In the genomic region with DNA sequence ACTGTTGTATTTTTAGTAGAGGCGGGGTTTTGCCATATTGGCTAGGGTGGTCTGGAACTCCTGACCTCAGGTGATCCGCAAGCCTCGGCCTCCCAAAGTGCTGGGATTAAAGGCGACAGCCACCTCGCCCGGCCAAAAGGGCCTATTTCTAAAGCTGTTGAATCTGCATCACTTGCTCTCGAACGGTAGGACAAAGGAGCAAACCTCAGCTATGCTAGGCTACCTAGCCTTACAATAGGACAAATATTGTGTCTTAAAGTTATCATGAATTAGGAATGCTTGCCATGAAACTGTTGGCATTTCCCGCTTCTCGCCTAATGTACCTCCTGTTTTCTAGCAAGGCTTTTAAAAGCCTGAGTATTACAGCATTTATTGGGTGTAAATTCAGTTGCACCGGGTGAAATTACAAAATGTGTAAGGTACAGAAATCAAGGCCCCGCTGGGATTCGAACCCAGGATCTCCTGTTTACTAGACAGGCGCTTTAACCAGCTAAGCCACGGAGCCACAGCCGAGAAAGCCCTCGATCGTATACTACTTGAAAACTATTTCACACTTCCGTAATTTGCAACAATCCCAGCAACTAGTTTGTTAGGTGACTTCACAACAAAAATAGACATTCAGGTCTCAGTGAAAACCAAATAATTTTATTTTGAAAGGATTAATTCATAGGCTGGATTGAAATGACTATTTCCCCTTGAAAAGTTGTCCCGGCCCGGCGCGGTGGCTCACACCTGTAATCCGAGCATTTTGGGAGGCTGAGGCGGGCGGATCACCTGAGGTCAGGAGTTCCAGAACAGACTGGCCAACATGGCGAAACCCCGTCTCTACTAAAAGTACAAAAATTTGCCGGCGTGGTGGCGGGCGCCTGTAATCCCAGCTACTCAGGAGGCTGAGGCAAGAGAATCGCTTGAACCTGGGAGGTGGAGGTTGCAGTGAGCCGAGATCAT, we compare ENCODE assay signal across 8 cellular contexts.
DNase-seq lines count a peak whose midpoint lies in the region; ATAC-seq, FAIRE-seq and TF ChIP-seq lines count a peak whose summit lies in the region.

No MANE protein-coding gene starts in this region.

- H3K4me3 ChIP-seq in A549 = peak overlapping the region; percentile 29; the same call in 2 of the 3 replicates

- CTCF ChIA-PET in A549 (lab: Yijun Ruan, JAX) = interaction anchor here (0.9 kb wide), 1 partner anchor 8 kb away, joined by 3 read pairs; no protein-coding TSS in a partner anchor

- WGBS in A549 (ENCODE audit: missing lambda C conversion rate) = 27% methylated on average over 30 of the region's 34 CpGs

- ATAC-seq in A549 (peak; percentile 66 to 69), HG02798 (IDR thresholded peaks at IDR 0.05; ENCODE audit: poor library complexity, unreplicated experiment) (no peak), Right ventricle myocardium superior (ENCODE audit: poor library complexity) (no peak)

- POLR2A ChIA-PET in A549 (lab: Yijun Ruan, JAX) = interaction anchor here (0.9 kb wide), 1 partner anchor 12 kb away, joined by 4 read pairs; no protein-coding TSS in a partner anchor

- TF ChIP-seq CTCF in A549 (IDR thresholded peaks at IDR 0.05) (no peak), GM20000 (IDR thresholded peaks at IDR 0.05; ENCODE audit: extremely low read depth, missing control alignments) (no peak)

- no peak for TF ChIP-seq RAD21 in A549 (conservative IDR thresholded peaks at IDR 0.05 in 1 of 2, IDR thresholded peaks at IDR 0.05 in 1 of 2)

- H3K4me1 ChIP-seq in A549 = peaks cover 10% of the 10 kb centered on the region; the same call in 2 of the 3 replicates

- H3K4me2 ChIP-seq in A549 = peak overlapping the region; percentile 62

- FAIRE-seq in A549 (lab: Jason Lieb, UNC) = no peak

- intact Hi-C loops in Right ventricle myocardium superior (cut with DNase I) = no loop called here

- no peaks in the 10 kb centered on the region for H3K9me3 ChIP-seq in A549

- TF ChIP-seq EP300 in A549 (IDR thresholded peaks at IDR 0.05) = no peak

- TF ChIP-seq POLR2A in A549 (IDR thresholded peaks at IDR 0.05; ENCODE audit: low read length) = no peak

- H3K27ac ChIP-seq in A549 = peak overlapping the region in 1 of 2 experiments; percentile 39; a peak in 1 of 6 replicates

- DNase-seq in A549 (ENCODE audit: low read depth in 1 of 2, low spot score in 1 of 2) = peak; percentile 80 to 93
- DNase-seq in GM20000 (ENCODE audit: low spot score) = peak; percentile 43
- peak; percentile 94 for DNase-seq in NCI-H69 (lab: John Stamatoyannopoulos, UW)
- peak; percentile 28 to 35 for DNase-seq in activated CD4-positive, alpha-beta T cell treated with anti-CD3 and anti-CD28 coated beads, Interleukin-2, amount 50 U/mL, for 4 hours
- peak; percentile 69 for DNase-seq in fibroblast of gingiva (ENCODE audit: low read depth)
- DNase-seq in stimulated activated CD4-positive, alpha-beta T cell treated with anti-CD3 and anti-CD28 coated beads, Interleukin-4, amount 100 ng/mL, for 4 hours = peak; percentile 43 to 49
- DNase-seq in Right ventricle myocardium superior = no peak

TF ChIP-seq in A549, 52 proteins besides CTCF, POLR2A, EP300 and RAD21 (continues in another document):
- TF ChIP-seq POLR2AphosphoS2 (conservative IDR thresholded peaks at IDR 0.05; ENCODE audit: low read length) (no peak), FOSB (CRISPR knock-in tag; IDR thresholded peaks at IDR 0.05) (no peak), NR3C1 (IDR thresholded peaks at IDR 0.05) (no peak), KDM5A (IDR thresholded peaks at IDR 0.05) (no peak), SREBF2 (IDR thresholded peaks at IDR 0.05) (peak; percentile 66), NPAS2 (CRISPR knock-in tag; IDR thresholded peaks at IDR 0.05; ENCODE audit: borderline replicate concordance) (no peak), RARB (CRISPR knock-in tag; IDR thresholded peaks at IDR 0.05) (0 out of 2 replicates have a peak, but pooled peaks have one; percentile 24), EHMT2 (IDR thresholded peaks at IDR 0.05; ENCODE audit: low read depth) (no peak), MAZ (IDR thresholded peaks at IDR 0.05; ENCODE audit: borderline replicate concordance, low read depth, low read length) (no peak), CBX8 (IDR thresholded peaks at IDR 0.05) (no peak), HOXB5 (CRISPR knock-in tag; IDR thresholded peaks at IDR 0.05) (no peak), BHLHE40 (IDR thresholded peaks at IDR 0.05; ENCODE audit: low read depth, low read length) (no peak), PHF8 (IDR thresholded peaks at IDR 0.05; ENCODE audit: borderline replicate concordance, low read depth) (no peak), CBX2 (IDR thresholded peaks at IDR 0.05; ENCODE audit: borderline replicate concordance, low read depth) (no peak), MYC (IDR thresholded peaks at IDR 0.05; ENCODE audit: borderline replicate concordance, low read length) (no peak), GATA3 (IDR thresholded peaks at IDR 0.05; ENCODE audit: borderline replicate concordance) (no peak), ZFP36 (IDR thresholded peaks at IDR 0.05; ENCODE audit: borderline replicate concordance, partially characterized antibody) (no peak), RFX5 (IDR thresholded peaks at IDR 0.05) (no peak), FOXS1 (CRISPR knock-in tag; IDR thresholded peaks at IDR 0.05) (0 out of 2 replicates have a peak, but pooled peaks have one; percentile 18), RNF2 (IDR thresholded peaks at IDR 0.05; ENCODE audit: borderline replicate concordance, low read depth) (no peak), ZSCAN20 (CRISPR knock-in tag; IDR thresholded peaks at IDR 0.05) (no peak), RCOR1 (IDR thresholded peaks at IDR 0.05; ENCODE audit: low read depth, low read length) (no peak), ESRRA (IDR thresholded peaks at IDR 0.05; ENCODE audit: borderline replicate concordance, low read length) (no peak), CEBPB (IDR thresholded peaks at IDR 0.05) (peak in 1 of 2 experiments; percentile 66; a peak in 2 of 4 replicates), ZC3H11A (IDR thresholded peaks at IDR 0.05) (no peak), JUN (IDR thresholded peaks at IDR 0.05) (no peak), EHF (CRISPR knock-in tag; IDR thresholded peaks at IDR 0.05) (no peak), JUNB (IDR thresholded peaks at IDR 0.05) (no peak), TFCP2L1 (CRISPR knock-in tag; IDR thresholded peaks at IDR 0.05) (no peak), SMC3 (IDR thresholded peaks at IDR 0.05) (no peak), ZNF302 (CRISPR knock-in tag; IDR thresholded peaks at IDR 0.05) (no peak)
- TF ChIP-seq, protein P1, sequence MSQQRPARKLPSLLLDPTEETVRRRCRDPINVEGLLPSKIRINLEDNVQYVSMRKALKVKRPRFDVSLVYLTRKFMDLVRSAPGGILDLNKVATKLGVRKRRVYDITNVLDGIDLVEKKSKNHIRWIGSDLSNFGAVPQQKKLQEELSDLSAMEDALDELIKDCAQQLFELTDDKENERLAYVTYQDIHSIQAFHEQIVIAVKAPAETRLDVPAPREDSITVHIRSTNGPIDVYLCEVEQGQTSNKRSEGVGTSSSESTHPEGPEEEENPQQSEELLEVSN (IDR thresholded peaks at IDR 0.05; ENCODE audit: borderline replicate concordance, low read depth) = peak; percentile 67; the same call in 1 of the 2 replicates
- TF ChIP-seq, protein P2, sequence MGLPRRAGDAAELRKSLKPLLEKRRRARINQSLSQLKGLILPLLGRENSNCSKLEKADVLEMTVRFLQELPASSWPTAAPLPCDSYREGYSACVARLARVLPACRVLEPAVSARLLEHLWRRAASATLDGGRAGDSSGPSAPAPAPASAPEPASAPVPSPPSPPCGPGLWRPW (IDR thresholded peaks at IDR 0.05) = no peak
- TF ChIP-seq, protein P3, sequence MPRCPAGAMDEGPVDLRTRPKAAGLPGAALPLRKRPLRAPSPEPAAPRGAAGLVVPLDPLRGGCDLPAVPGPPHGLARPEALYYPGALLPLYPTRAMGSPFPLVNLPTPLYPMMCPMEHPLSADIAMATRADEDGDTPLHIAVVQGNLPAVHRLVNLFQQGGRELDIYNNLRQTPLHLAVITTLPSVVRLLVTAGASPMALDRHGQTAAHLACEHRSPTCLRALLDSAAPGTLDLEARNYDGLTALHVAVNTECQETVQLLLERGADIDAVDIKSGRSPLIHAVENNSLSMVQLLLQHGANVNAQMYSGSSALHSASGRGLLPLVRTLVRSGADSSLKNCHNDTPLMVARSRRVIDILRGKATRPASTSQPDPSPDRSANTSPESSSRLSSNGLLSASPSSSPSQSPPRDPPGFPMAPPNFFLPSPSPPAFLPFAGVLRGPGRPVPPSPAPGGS (IDR thresholded peaks at IDR 0.05) = no peak
- TF ChIP-seq, protein P4, sequence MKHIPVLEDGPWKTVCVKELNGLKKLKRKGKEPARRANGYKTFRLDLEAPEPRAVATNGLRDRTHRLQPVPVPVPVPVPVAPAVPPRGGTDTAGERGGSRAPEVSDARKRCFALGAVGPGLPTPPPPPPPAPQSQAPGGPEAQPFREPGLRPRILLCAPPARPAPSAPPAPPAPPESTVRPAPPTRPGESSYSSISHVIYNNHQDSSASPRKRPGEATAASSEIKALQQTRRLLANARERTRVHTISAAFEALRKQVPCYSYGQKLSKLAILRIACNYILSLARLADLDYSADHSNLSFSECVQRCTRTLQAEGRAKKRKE (CRISPR knock-in tag; IDR thresholded peaks at IDR 0.05; ENCODE audit: low read depth) = no peak
- TF ChIP-seq, protein P5, sequence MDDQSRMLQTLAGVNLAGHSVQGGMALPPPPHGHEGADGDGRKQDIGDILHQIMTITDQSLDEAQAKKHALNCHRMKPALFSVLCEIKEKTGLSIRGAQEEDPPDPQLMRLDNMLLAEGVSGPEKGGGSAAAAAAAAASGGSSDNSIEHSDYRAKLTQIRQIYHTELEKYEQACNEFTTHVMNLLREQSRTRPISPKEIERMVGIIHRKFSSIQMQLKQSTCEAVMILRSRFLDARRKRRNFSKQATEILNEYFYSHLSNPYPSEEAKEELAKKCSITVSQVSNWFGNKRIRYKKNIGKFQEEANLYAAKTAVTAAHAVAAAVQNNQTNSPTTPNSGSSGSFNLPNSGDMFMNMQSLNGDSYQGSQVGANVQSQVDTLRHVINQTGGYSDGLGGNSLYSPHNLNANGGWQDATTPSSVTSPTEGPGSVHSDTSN (IDR thresholded peaks at IDR 0.05) = no peak

Comparison
In these comparisons a context has a peak if more than half of its experiments do, and no peak if none do; other contexts are left out.
1. ATAC-seq: peak in A549 (2 of 2); none in HG02798 (single experiment) and Right ventricle myocardium superior (single experiment).